2 cellular contexts compared by ENCODE assay signal in genomic region chr17:76459674-76460073, GRCh38.
TF ChIP-seq lines count a peak whose summit lies in the region.

No MANE protein-coding gene starts in this region.

TF ChIP-seq in HepG2, 621 proteins besides CTCF, POLR2A, EP300 and RAD21:
- TF ChIP-seq ZNF781 (CRISPR knock-in tag; IDR thresholded peaks at IDR 0.05; ENCODE audit: borderline replicate concordance, not compliant biosample characterization) (no peak), REL (CRISPR knock-in tag; conservative IDR thresholded peaks at IDR 0.05) (no peak)

TF ChIP-seq in H1, 55 proteins besides CTCF, POLR2A, EP300 and RAD21:
- TF ChIP-seq KDM5A (IDR thresholded peaks at IDR 0.05; ENCODE audit: low read length) (no peak), EGR1 (IDR thresholded peaks at IDR 0.05; ENCODE audit: borderline replicate concordance, low read depth, low read length) (no peak), CEBPB (IDR thresholded peaks at IDR 0.05; ENCODE audit: low read depth, low read length) (no peak), USF2 (IDR thresholded peaks at IDR 0.05; ENCODE audit: low read length) (no peak), SIN3A (conservative IDR thresholded peaks at IDR 0.05 in 1 of 2, IDR thresholded peaks at IDR 0.05 in 1 of 2; ENCODE audit: low read depth in 1 of 2, low read length in 2 of 2) (no peak)
